Comparison of ENCODE assay signal across 12 cellular contexts in the genomic region with DNA sequence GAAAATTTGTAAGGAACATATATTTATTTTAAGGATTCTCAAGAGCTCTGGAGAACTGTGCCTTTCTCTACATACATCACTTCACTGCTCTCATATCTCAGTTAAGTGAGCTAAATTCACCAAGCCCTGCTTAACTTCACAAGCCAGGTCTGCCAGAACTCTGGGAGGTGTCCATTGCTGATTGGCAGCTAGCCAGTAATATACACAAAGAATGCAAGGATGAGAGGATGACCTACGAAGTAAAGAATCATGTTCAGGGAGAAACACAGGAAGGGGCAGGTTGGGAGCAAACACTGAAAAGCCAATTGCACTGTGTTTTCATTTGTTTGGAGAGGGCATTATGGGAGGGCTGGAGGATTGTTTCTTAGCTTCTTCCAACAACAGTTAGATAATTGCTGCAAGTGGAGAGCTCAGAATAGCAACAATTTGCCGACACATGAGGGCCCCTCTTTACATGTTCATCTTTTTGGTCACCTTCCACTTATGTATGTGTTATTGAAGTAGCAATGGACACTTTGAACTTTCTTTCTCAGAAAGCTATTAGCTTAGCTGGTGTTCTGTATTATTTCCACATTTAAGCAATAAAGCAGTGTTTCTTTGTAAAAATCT.
DNase-seq lines count a peak whose midpoint lies in the region; ATAC-seq and TF ChIP-seq lines count a peak whose summit lies in the region.
"Had no signal": no experiment of that assay in that cellular context is flagged by ENCODE, and none has a peak within 500 bp of the region (broad histone marks: within the 10 kb centered on the region; RNA-seq: fewer than 3 reads in every experiment).

No MANE protein-coding gene starts in this region.

- TF ChIP-seq POLR2A in IMR-90 (IDR thresholded peaks at IDR 0.05; ENCODE audit: low read depth, low read length) (no peak), GM18505 (IDR thresholded peaks at IDR 0.05; ENCODE audit: borderline replicate concordance, extremely low read depth, insufficient read depth, insufficient read length) (no peak), lower leg skin (IDR thresholded peaks at IDR 0.05) (no peak)

- CTCF ChIA-PET in IMR-90 (lab: Yijun Ruan, JAX), result interaction anchor here (0.5 kb wide), 1 partner anchor 8 kb away, joined by 5 read pairs; no protein-coding TSS in a partner anchor

- ATAC-seq in IMR-90 (ENCODE audit: low read depth), result peak; percentile 25
- no peak for ATAC-seq in GM18505 (IDR thresholded peaks at IDR 0.05; ENCODE audit: unreplicated experiment)
- ATAC-seq: Panc1 had no signal

- H3K4me3 ChIP-seq in ACC112 (ENCODE audit: low read depth, low read length) (no peak overlapping the region), IMR-90 (ENCODE audit: insufficient read depth, low read depth, low read length) (no peak overlapping the region), left ventricle myocardium inferior (no peak overlapping the region), lower leg skin (ENCODE audit: low read depth, poor library complexity, severe bottlenecking) (no peak overlapping the region)

- H2BK20ac ChIP-seq in IMR-90 (ENCODE audit: low read depth, low read length), result peak overlapping the region; percentile 87

- DNase-seq in IMR-90 (peak; percentile 59), left ventricle myocardium inferior (no peak), germinal center (ENCODE audit: low spot score) (no peak), lower leg skin (ENCODE audit: low spot score in 2 of 2) (no peak)
- no peak for DNase-seq in stimulated activated CD4-positive, alpha-beta T cell treated with anti-CD3 and anti-CD28 coated beads, Interleukin-2, amount 100 ng/mL, for 48 hours
- DNase-seq: amniotic stem cell; NCI-H187; stimulated activated CD4-positive, alpha-beta T cell treated with anti-CD3 and anti-CD28 coated beads, Interleukin-12 subunit alpha, Interleukin-12 subunit beta, amount 100 ng/mL, for 4 hours had no signal

- H3K23ac ChIP-seq in IMR-90 (ENCODE audit: low read depth, low read length), result no peak overlapping the region

- no peaks in the 10 kb centered on the region for H3K79me1 ChIP-seq in IMR-90 (ENCODE audit: low read depth in 1 of 2, low read length in 2 of 2)

- peak overlapping the region; percentile 94 for H3K14ac ChIP-seq in IMR-90 (replicated peaks; ENCODE audit: low read depth, low read length)

- peak overlapping the region; percentile 73 for H2AK5ac ChIP-seq in IMR-90 (ENCODE audit: low read depth, low read length)

- H4K91ac ChIP-seq in IMR-90 (ENCODE audit: insufficient read depth, low read depth, low read length), result peak overlapping the region; percentile 30

- peak overlapping the region; percentile 77; the same call in 1 of the 2 replicates for H4K5ac ChIP-seq in IMR-90 (ENCODE audit: low read depth, low read length)

- peak overlapping the region; percentile 17 for H2AFZ ChIP-seq in ACC112 (ENCODE audit: low read length, unreplicated experiment)
- peak overlapping the region; percentile 77 for H2AFZ ChIP-seq in IMR-90 (replicated peaks; ENCODE audit: low read length, poor library complexity)

- H3K27me3 ChIP-seq in ACC112 (ENCODE audit: insufficient read depth, low read length) (no peaks in the 10 kb centered on the region), IMR-90 (ENCODE audit: control insufficient read depth, insufficient read depth, low read length) (no peaks in the 10 kb centered on the region), left ventricle myocardium inferior (ENCODE audit: low read depth) (no peaks in the 10 kb centered on the region)

- peak overlapping the region; percentile 74 for H3K4ac ChIP-seq in IMR-90 (ENCODE audit: low read depth, low read length)

- WGBS in IMR-90 (ENCODE audit: extremely low coverage in 2 of 2, insufficient read length in 1 of 2), 2 experiments, result no CpG with 5 or more reads among the region's 2 CpGs
- WGBS in lower leg skin, 2 donors, result 43 to 46% methylated on average over 2 of the region's 2 CpGs

- H2BK120ac ChIP-seq in IMR-90 (ENCODE audit: low read depth, low read length), result peak overlapping the region; percentile 83

- H3K27ac ChIP-seq in ACC112 (ENCODE audit: low read depth, low read length) (no peak overlapping the region), IMR-90 (ENCODE audit: insufficient read depth, low read length) (no peak overlapping the region), VCaP (peak overlapping the region; percentile 15), left ventricle myocardium inferior (replicated peaks) (peak overlapping the region; percentile 60)

- no peaks in the 10 kb centered on the region for H3K36me3 ChIP-seq in ACC112 (ENCODE audit: insufficient read depth, low read length)
- H3K36me3 ChIP-seq in IMR-90 (ENCODE audit: control insufficient read depth, insufficient read depth, low read length), result no peaks in the 10 kb centered on the region; the same call in 1 of the 2 replicates
- H3K36me3 ChIP-seq in left ventricle myocardium inferior, result no peaks in the 10 kb centered on the region

- no peak overlapping the region for H3K56ac ChIP-seq in IMR-90 (ENCODE audit: extremely low read depth, insufficient read depth, low read length)

- intact Hi-C loops in IMR-90 (cut with micrococcal nuclease) (no loop called here), left ventricle myocardium inferior (cut with micrococcal nuclease) (no loop called here), lower leg skin (cut with DNase I; ENCODE audit: low total_unique reads) (no loop called here)

- H3K9me1 ChIP-seq in IMR-90 (ENCODE audit: insufficient read depth, low read length), result peaks cover 6% of the 10 kb centered on the region

- H3K9me3 ChIP-seq in IMR-90 (ENCODE audit: control insufficient read depth, insufficient read depth, low read length), result peaks cover 4% of the 10 kb centered on the region
- peaks cover 12% of the 10 kb centered on the region for H3K9me3 ChIP-seq in left ventricle myocardium inferior (replicated peaks)

- H2BK15ac ChIP-seq in IMR-90 (ENCODE audit: low read depth, low read length), result peak overlapping the region; percentile 40; the same call in 2 of the 3 replicates

- no peak overlapping the region for H3K4me2 ChIP-seq in IMR-90 (ENCODE audit: low read depth, low read length)

- no peak overlapping the region for H2AK9ac ChIP-seq in IMR-90 (replicated peaks; ENCODE audit: low read depth, low read length, poor library complexity)

- no TSS peak for BruUV-seq in IMR-90 (replicated peaks; lab: Mats Ljungman, UMichigan)

- no peak for TF ChIP-seq RAD21 in IMR-90 (IDR thresholded peaks at IDR 0.05; ENCODE audit: low read length)

- peak overlapping the region; percentile 46 to 79 for H4K8ac ChIP-seq in IMR-90 (ENCODE audit: low read depth in 2 of 2, low read length in 2 of 2)

- dilution Hi-C loops in IMR-90 (cut with HindIII; ENCODE audit: low sequenced_read_pairs, unreplicated experiment), result no loop called here

- TF ChIP-seq CTCF in IMR-90 (conservative IDR thresholded peaks at IDR 0.05; ENCODE audit: low read depth, low read length), result no peak
- no peak for TF ChIP-seq CTCF in VCaP (conservative IDR thresholded peaks at IDR 0.05)
- TF ChIP-seq CTCF in left ventricle myocardium inferior (IDR thresholded peaks at IDR 0.05; ENCODE audit: borderline replicate concordance), result no peak
- TF ChIP-seq CTCF in lower leg skin (IDR thresholded peaks at IDR 0.05), result no peak

- peak overlapping the region; percentile 55; the same call in 1 of the 2 replicates for H3K18ac ChIP-seq in IMR-90 (ENCODE audit: low read depth, low read length)

- in situ Hi-C loops in IMR-90 (cut with MboI; ENCODE audit: low sequenced_read_pairs), result loop anchor here (5.0 to 25.0 kb wide), 3 partner anchors 215 to 1175 kb away; no protein-coding TSS in a partner anchor

- H4K20me1 ChIP-seq in IMR-90 (ENCODE audit: insufficient read depth, low read length), result no peaks in the 10 kb centered on the region

- POLR2A ChIA-PET in IMR-90 (lab: Charles Lee; ENCODE audit: unreplicated experiment), result no interaction called here

- H3K79me2 ChIP-seq in ACC112 (ENCODE audit: control insufficient read depth, insufficient read depth, low read length, unreplicated experiment), result no peaks in the 10 kb centered on the region

- H3K9ac ChIP-seq in IMR-90 (ENCODE audit: low read depth, low read length), result no peak overlapping the region

- H2BK5ac ChIP-seq in IMR-90 (ENCODE audit: low read depth, low read length, poor library complexity, severe bottlenecking), result peak overlapping the region; percentile 44

- peaks cover 12% of the 10 kb centered on the region for H3K4me1 ChIP-seq in ACC112 (ENCODE audit: control insufficient read depth, insufficient read depth, low read length, unreplicated experiment)
- H3K4me1 ChIP-seq in IMR-90 (ENCODE audit: control insufficient read depth, insufficient read depth, low read length), result peaks cover 5% of the 10 kb centered on the region
- H3K4me1 ChIP-seq in left ventricle myocardium inferior, result peaks cover 25% of the 10 kb centered on the region

TF ChIP-seq in IMR-90, 13 proteins besides CTCF, POLR2A, EP300 and RAD21 (continues in another document):
- TF ChIP-seq BHLHE40 (IDR thresholded peaks at IDR 0.05; ENCODE audit: low read depth, low read length), result no peak
- TF ChIP-seq, protein P1, sequence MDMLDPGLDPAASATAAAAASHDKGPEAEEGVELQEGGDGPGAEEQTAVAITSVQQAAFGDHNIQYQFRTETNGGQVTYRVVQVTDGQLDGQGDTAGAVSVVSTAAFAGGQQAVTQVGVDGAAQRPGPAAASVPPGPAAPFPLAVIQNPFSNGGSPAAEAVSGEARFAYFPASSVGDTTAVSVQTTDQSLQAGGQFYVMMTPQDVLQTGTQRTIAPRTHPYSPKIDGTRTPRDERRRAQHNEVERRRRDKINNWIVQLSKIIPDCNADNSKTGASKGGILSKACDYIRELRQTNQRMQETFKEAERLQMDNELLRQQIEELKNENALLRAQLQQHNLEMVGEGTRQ (IDR thresholded peaks at IDR 0.05; ENCODE audit: low read depth, low read length), result no peak
- no peak for TF ChIP-seq MAZ (IDR thresholded peaks at IDR 0.05; ENCODE audit: borderline replicate concordance, low read depth, low read length)
- no peak for TF ChIP-seq NFE2L2 (IDR thresholded peaks at IDR 0.05; ENCODE audit: low read depth, low read length)
- no peak for TF ChIP-seq RCOR1 (IDR thresholded peaks at IDR 0.05; ENCODE audit: insufficient replicate concordance, low read length)
- no peak for TF ChIP-seq SMC3 (IDR thresholded peaks at IDR 0.05; ENCODE audit: low read depth, low read length)
- TF ChIP-seq RFX5 (IDR thresholded peaks at IDR 0.05; ENCODE audit: low read depth, low read length), result no peak
- no peak for TF ChIP-seq CHD1 (IDR thresholded peaks at IDR 0.05; ENCODE audit: low read depth, low read length)
- TF ChIP-seq MXI1 (IDR thresholded peaks at IDR 0.05; ENCODE audit: borderline replicate concordance, low read depth, low read length), result no peak
- TF ChIP-seq FOS (IDR thresholded peaks at IDR 0.05; ENCODE audit: low read depth, low read length), result no peak
- no peak for TF ChIP-seq MAFK (IDR thresholded peaks at IDR 0.05; ENCODE audit: low read depth, low read length)
- no peak for TF ChIP-seq CEBPB (IDR thresholded peaks at IDR 0.05; ENCODE audit: low read depth, low read length)

Comparison
In these comparisons a context has a peak if more than half of its experiments do, and no peak if none do; other contexts are left out.
1. H3K27ac ChIP-seq: peak in VCaP (single experiment) and left ventricle myocardium inferior (single experiment); none in ACC112 (single experiment) and IMR-90 (single experiment).